In genomic region chr6:38533064-38533463, GRCh38 we compare ENCODE assay signal across 27 cellular contexts.
"Had no signal": no experiment of that assay in that cellular context is flagged by ENCODE, and none has a peak within 500 bp of the region (broad histone marks: within the 10 kb centered on the region; RNA-seq: fewer than 3 reads in every experiment).

No MANE protein-coding gene starts in this region.

- H3K27me3 Mint-ChIP-seq: dendritic cell treated with granulocyte-macrophage colony-stimulating factor and Interleukin-4, amounts not matched to agents 40 ng/mL and 50 ng/mL, for 4 days; effector memory CD8-positive, alpha-beta T cell had no signal

- H3K4me1 Mint-ChIP-seq: endodermal cell had no signal

- FAIRE-seq: endometrium, endothelial cell of umbilical vein had no signal

- H3K27ac ChIP-seq: colonic mucosa, coronary artery, dorsolateral prefrontal cortex, epithelial cell of prostate, esophagus muscularis mucosa, esophagus squamous epithelium, foreskin keratinocyte, gastrocnemius medialis, gastroesophageal sphincter, heart left ventricle, heart right ventricle had no signal

- ATAC-seq: effector memory CD8-positive, alpha-beta T cell; esophagus mucosa; foreskin keratinocyte; gastrocnemius medialis; gastroesophageal sphincter; heart left ventricle; heart right ventricle had no signal

- H3K4me1 ChIP-seq: colonic mucosa, esophagus muscularis mucosa, esophagus squamous epithelium, foreskin keratinocyte, gastrocnemius medialis, gastroesophageal sphincter had no signal

- DNase-seq: colonic mucosa; cortex of kidney; dermis blood vessel endothelial cell; dorsolateral prefrontal cortex; effector CD4-positive, alpha-beta T cell; effector CD8-positive, alpha-beta T cell; effector memory CD4-positive, alpha-beta T cell; effector memory CD8-positive, alpha-beta T cell; endodermal cell; erythroblast; esophagus squamous epithelium; foreskin fibroblast; foreskin keratinocyte; foreskin melanocyte; gastrocnemius medialis; glutamatergic neuron; head of caudate nucleus; heart left ventricle; heart right ventricle had no signal

- H3K27ac Mint-ChIP-seq: dendritic cell treated with granulocyte-macrophage colony-stimulating factor and Interleukin-4, amounts not matched to agents 40 ng/mL and 50 ng/mL, for 4 days; endodermal cell had no signal

- H3K9me3 ChIP-seq: colonic mucosa, esophagus muscularis mucosa, esophagus squamous epithelium, gastrocnemius medialis, gastroesophageal sphincter had no signal

- H3K36me3 ChIP-seq: colonic mucosa, esophagus muscularis mucosa, esophagus squamous epithelium, gastrocnemius medialis, heart left ventricle had no signal

- H3K9me3 Mint-ChIP-seq: effector memory CD8-positive, alpha-beta T cell had no signal

- H3K27me3 ChIP-seq: colonic mucosa, dorsolateral prefrontal cortex, esophagus muscularis mucosa, esophagus squamous epithelium, gastrocnemius medialis, gastroesophageal sphincter, heart left ventricle, heart right ventricle had no signal

- H3K4me3 ChIP-seq: colonic mucosa, coronary artery, dorsolateral prefrontal cortex, esophagus muscularis mucosa, esophagus squamous epithelium, gastrocnemius medialis, gastroesophageal sphincter, heart left ventricle, heart right ventricle had no signal

- H3K4me3 Mint-ChIP-seq: dendritic cell treated with granulocyte-macrophage colony-stimulating factor and Interleukin-4, amounts not matched to agents 40 ng/mL and 50 ng/mL, for 4 days; effector memory CD8-positive, alpha-beta T cell; endodermal cell had no signal
